In genomic region chr1:82525378-82525777, GRCh38 we compare ENCODE assay signal across 33 cellular contexts.
"Had no signal": no experiment of that assay in that cellular context is flagged by ENCODE, and none has a peak within 500 bp of the region (broad histone marks: within the 10 kb centered on the region; RNA-seq: fewer than 3 reads in every experiment).

No MANE protein-coding gene starts in this region.

- H3K36me3 ChIP-seq: adrenal gland, ascending aorta, brain microvascular endothelial cell, breast epithelium, cardiac muscle cell had no signal

- DNase-seq: activated effector memory CD4-positive, alpha-beta T cell treated with anti-CD3 and anti-CD28 coated beads, Interleukin-2, amount 50 U/mL, for 16 hours; activated effector memory CD4-positive, alpha-beta T cell treated with Interleukin-2 at 50 U/mL for 16 hours; activated gamma-delta T cell; activated gamma-delta T cell treated with Interleukin-2 at 50 U/mL for 16 hours; activated naive CD4-positive, alpha-beta T cell; activated naive CD4-positive, alpha-beta T cell treated with anti-CD3 and anti-CD28 coated beads for 36 hours; activated naive CD4-positive, alpha-beta T cell treated with anti-CD3 and anti-CD28 coated beads, Interleukin-2, amount 10 ng/mL, durations not matched to agents 7 days and 5 days; activated naive CD4-positive, alpha-beta T cell treated with anti-CD3 and anti-CD28 coated beads, Interleukin-2, amount 50 U/mL, for 16 hours; activated naive CD4-positive, alpha-beta T cell treated with Interleukin-2 at 50 U/mL for 16 hours; activated naive CD8-positive, alpha-beta T cell treated with anti-CD3 and anti-CD28 coated beads for 36 hours; activated naive CD8-positive, alpha-beta T cell treated with anti-CD3 and anti-CD28 coated beads, Interleukin-2, amount 10 ng/mL, durations not matched to agents 7 days and 5 days; activated naive CD8-positive, alpha-beta T cell treated with anti-CD3 and anti-CD28 coated beads, Interleukin-2, amount 50 U/mL, for 24 hours; activated T-cell treated with anti-CD3 and anti-CD28 coated beads, Interleukin-2, amount 50 U/mL, for 24 hours; activated T-cell treated with anti-CD3 and anti-CD28 coated beads, Interleukin-2, amount 50 U/mL, for 4 hours; activated T-cell treated with anti-CD3 and anti-CD28 coated beads, Interleukin-2, amount 50 U/mL, for 48 hours; activated T-cell treated with anti-CD3 and anti-CD28 coated beads, Interleukin-2, amount 50 U/mL, for 72 hours; adrenal gland; amniotic stem cell; amygdala; anterior cingulate cortex; aorta; body of pancreas; brain microvascular endothelial cell; caudate nucleus; central memory CD4-positive, alpha-beta T cell; cerebellar nuclear complex had no signal

- H3K27ac ChIP-seq: adrenal gland, ascending aorta, body of pancreas, brain microvascular endothelial cell, breast epithelium, cardiac muscle cell had no signal

- H3K4me1 ChIP-seq: adrenal gland, ascending aorta, body of pancreas, breast epithelium had no signal

- H3K9me3 ChIP-seq: adrenal gland, ascending aorta, body of pancreas had no signal

- FAIRE-seq: astrocyte, bronchial epithelial cell had no signal

- ATAC-seq: activated naive CD4-positive, alpha-beta T cell treated with anti-CD3 and anti-CD28 coated beads, Interleukin-2, amount 50 U/mL, for 72 hours; activated naive CD8-positive, alpha-beta T cell treated with anti-CD3 and anti-CD28 coated beads, Interleukin-2, amount 50 U/mL, for 24 hours; activated T-cell treated with anti-CD3 and anti-CD28 coated beads, Interleukin-2, amount 50 U/mL, for 4 hours; activated T-cell treated with anti-CD3 and anti-CD28 coated beads, Interleukin-2, amount 50 U/mL, for 72 hours; activated T-helper 17 cell treated with anti-CD3 and anti-CD28 coated beads, Interleukin-2, amount 50 U/mL, for 72 hours; body of pancreas had no signal

- H3K4me3 ChIP-seq: adrenal gland, ascending aorta, body of pancreas, breast epithelium, cardiac muscle cell had no signal

- H3K27me3 ChIP-seq: adrenal gland, ascending aorta, body of pancreas, brain microvascular endothelial cell, breast epithelium, cardiac muscle cell had no signal
